Comparison of ENCODE assay signal across 3 cellular contexts in the genomic region with DNA sequence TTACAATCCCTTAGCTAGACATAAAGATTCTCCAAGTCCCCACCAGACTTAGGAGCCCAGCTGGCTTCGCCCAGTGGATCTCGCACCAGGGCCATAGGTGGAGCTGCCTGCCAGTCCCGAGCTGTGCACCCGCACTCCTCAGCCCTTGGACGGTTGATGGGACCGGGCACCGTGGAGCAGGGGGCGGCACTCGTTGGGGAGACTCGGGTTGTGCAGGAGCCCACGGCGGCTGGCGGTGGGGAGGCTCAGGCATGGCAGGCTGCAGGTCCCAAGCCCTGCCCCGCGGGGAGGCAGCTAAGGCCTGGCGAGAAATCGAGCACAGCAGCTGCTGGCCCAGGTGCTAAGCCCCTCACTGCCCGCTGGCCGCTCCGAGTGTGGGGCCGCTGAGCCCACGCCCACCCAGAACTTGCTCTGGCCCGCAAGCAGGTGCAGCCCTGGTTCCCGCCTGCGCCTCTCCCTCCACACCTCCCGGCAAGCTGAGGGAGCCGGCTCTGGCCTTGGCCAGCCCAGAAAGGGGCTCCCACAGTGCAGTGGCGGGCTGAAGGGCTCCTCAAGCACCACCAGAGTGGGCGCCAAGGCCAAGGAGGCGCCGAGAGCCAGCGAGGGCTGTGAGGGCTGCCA.
DNase-seq lines count a peak whose midpoint lies in the region; ATAC-seq, FAIRE-seq and TF ChIP-seq lines count a peak whose summit lies in the region.
"Not testable (repeated sequence)": the region's sequence is repeated elsewhere in the genome, so short reads cannot be mapped to it uniquely, and the experiment has no call there.

No MANE protein-coding gene starts in this region.

- TF ChIP-seq CTCF in chondrocyte (IDR thresholded peaks at IDR 0.05); kidney (IDR thresholded peaks at IDR 0.05; ENCODE audit: borderline replicate concordance, extremely low read depth, insufficient read depth): not testable (repeated sequence)

- DNase-seq in chondrocyte (ENCODE audit: low spot score) (peak; percentile 88), right cardiac atrium (peak in 2 of 3 donors; percentile 30 to 50), kidney (peak; percentile 59)

- not testable (repeated sequence) for H3K27me3 Mint-ChIP-seq in chondrocyte (ENCODE audit: low read depth)

- H3K27ac Mint-ChIP-seq in chondrocyte (ENCODE audit: unreplicated experiment) = not testable (repeated sequence)

- not testable (repeated sequence) for H3K4me3 ChIP-seq in right cardiac atrium (ENCODE audit: low read length); kidney (ENCODE audit: low read length in 2 of 2)

- H3K36me3 Mint-ChIP-seq in chondrocyte (ENCODE audit: low read depth) = not testable (repeated sequence)

- not testable (repeated sequence) for H3K9me3 Mint-ChIP-seq in chondrocyte (ENCODE audit: low read depth)

- not testable (repeated sequence) for H3K27ac ChIP-seq in right cardiac atrium (ENCODE audit: low read length); kidney (ENCODE audit: low read depth in 2 of 2, low read length in 2 of 2)

- intact Hi-C loops in right cardiac atrium (cut with DNase I); kidney (cut with DNase I): not testable (repeated sequence)

- not testable (repeated sequence) for H3K4me3 Mint-ChIP-seq in chondrocyte (ENCODE audit: unreplicated experiment)

- not testable (repeated sequence) for H3K9ac ChIP-seq in kidney (ENCODE audit: low read length in 2 of 2)

- not testable (repeated sequence) for FAIRE-seq in kidney (lab: Jason Lieb, UNC)

- H3K9me3 ChIP-seq in right cardiac atrium (ENCODE audit: control insufficient read depth, low read length); kidney (ENCODE audit: control insufficient read depth in 1 of 2, low read length in 2 of 2): not testable (repeated sequence)

- not testable (repeated sequence) for H3K36me3 ChIP-seq in kidney (ENCODE audit: control insufficient read depth in 1 of 2, insufficient read depth in 2 of 2, low read length in 2 of 2)

- H3K4me1 ChIP-seq in right cardiac atrium (ENCODE audit: control insufficient read depth, insufficient read depth, low read length); kidney (ENCODE audit: control insufficient read depth in 1 of 2, insufficient read depth in 1 of 2, low read depth in 1 of 2, low read length in 2 of 2): not testable (repeated sequence)

- peaks cover 23% of the 10 kb centered on the region for H3K4me1 Mint-ChIP-seq in chondrocyte (ENCODE audit: low read depth)

- ATAC-seq in right cardiac atrium = not testable (repeated sequence)

- 91% methylated on average over 32 of the region's 32 CpGs for WGBS in right cardiac atrium

- H3K27me3 ChIP-seq in right cardiac atrium (ENCODE audit: control insufficient read depth, insufficient read depth) = not testable (repeated sequence)
